15 cellular contexts compared by ENCODE assay signal in genomic region chr11:32823627-32824026, GRCh38. TPM values are rescaled to one million over a fixed set of nuclear protein-coding genes. Genes with fewer than 3 reads are reported as not detected.
"Had no signal": no experiment of that assay in that cellular context is flagged by ENCODE, and none has a peak within 500 bp of the region (broad histone marks: within the 10 kb centered on the region; RNA-seq: fewer than 3 reads in every experiment).

No MANE protein-coding gene starts in this region.

RNA-seq across cellular contexts. Expression of gene PRRG4, which starts 6.1 kb away (rescaled TPM):
- total RNA-seq: cardiac muscle cell had no signal
- polyA plus RNA-seq: cardiac muscle cell, endothelial cell of umbilical vein had no signal

RNA-seq across cellular contexts. Expression of gene CCDC73, which starts 29.2 kb away (rescaled TPM):
- total RNA-seq: activated CD4-positive, alpha-beta memory T cell treated with anti-CD3 and anti-CD28 coated beads, Interleukin-2, amount 10 ng/mL, durations not matched to agents 7 days and 5 days; activated CD4-positive, alpha-beta T cell treated with anti-CD3 and anti-CD28 coated beads, Interleukin-2, amount 10 ng/mL, durations not matched to agents 7 days and 5 days; activated T-cell treated with anti-CD3 and anti-CD28 coated beads, Interleukin-2, amount 50 U/mL, for 72 hours; ascending aorta; cardiac muscle cell; colonic mucosa; dermis microvascular lymphatic vessel endothelial cell; endothelial cell of umbilical vein; fibroblast of villous mesenchyme; gastroesophageal sphincter; glomerular endothelial cell; heart right ventricle; WTC11 had no signal
- polyA plus RNA-seq: endothelial cell of umbilical vein, fibroblast of lung, hepatocyte had no signal
